1 cellular context compared by ENCODE assay signal in genomic region chr3:33439421-33440327, GRCh38.
TF ChIP-seq lines count a peak whose summit lies in the region.

No MANE protein-coding gene starts in this region.

TF ChIP-seq in HepG2, 621 proteins besides CTCF, POLR2A, EP300 and RAD21 (continued from another document and continues in another):
- TF ChIP-seq PBX2 (CRISPR knock-in tag; IDR thresholded peaks at IDR 0.05) (no peak), SMAD3 (CRISPR knock-in tag; IDR thresholded peaks at IDR 0.05) (no peak), ISX (CRISPR knock-in tag; conservative IDR thresholded peaks at IDR 0.05) (no peak), ZEB1 (IDR thresholded peaks at IDR 0.05; ENCODE audit: insufficient replicate concordance, low read depth) (no peak), CAMTA2 (CRISPR knock-in tag; IDR thresholded peaks at IDR 0.05; ENCODE audit: borderline replicate concordance) (no peak), FOXC1 (CRISPR knock-in tag; IDR thresholded peaks at IDR 0.05; ENCODE audit: borderline replicate concordance) (0 out of 2 replicates have a peak, but pooled peaks have one; percentile 23), CREM (IDR thresholded peaks at IDR 0.05) (no peak), CREM (CRISPR knock-in tag; IDR thresholded peaks at IDR 0.05) (no peak), SIN3A (IDR thresholded peaks at IDR 0.05; ENCODE audit: borderline replicate concordance, low read depth, low read length) (no peak; the same call in 1 of the 2 replicates), SOX13 (IDR thresholded peaks at IDR 0.05) (no peak), SOX13 (CRISPR knock-in tag; conservative IDR thresholded peaks at IDR 0.05 in 1 of 2, IDR thresholded peaks at IDR 0.05 in 1 of 2) (no peak), PRDM15 (CRISPR knock-in tag; IDR thresholded peaks at IDR 0.05) (no peak), FLYWCH1 (CRISPR knock-in tag; IDR thresholded peaks at IDR 0.05) (no peak), ZBTB2 (CRISPR knock-in tag; IDR thresholded peaks at IDR 0.05; ENCODE audit: low read depth) (no peak; the same call in none of the 2 replicates), ZSCAN5A (CRISPR knock-in tag; IDR thresholded peaks at IDR 0.05; ENCODE audit: borderline replicate concordance) (no peak), SRF (IDR thresholded peaks at IDR 0.05; ENCODE audit: low read depth, low read length) (no peak), ZNF543 (CRISPR knock-in tag; IDR thresholded peaks at IDR 0.05) (peak; percentile 55; the same call in 1 of the 2 replicates), CENPBD1 (CRISPR knock-in tag; IDR thresholded peaks at IDR 0.05; ENCODE audit: borderline replicate concordance, low read depth) (no peak), ZNF720 (CRISPR knock-in tag; IDR thresholded peaks at IDR 0.05) (no peak), ZNF225 (CRISPR knock-in tag; IDR thresholded peaks at IDR 0.05) (0 out of 2 replicates have a peak, but pooled peaks have one; percentile 45), CENPX (CRISPR knock-in tag; IDR thresholded peaks at IDR 0.05) (no peak), TMF1 (CRISPR knock-in tag; IDR thresholded peaks at IDR 0.05; ENCODE audit: low read depth) (no peak), ZNF740 (CRISPR knock-in tag; IDR thresholded peaks at IDR 0.05) (no peak), ZFYVE20 (CRISPR knock-in tag; IDR thresholded peaks at IDR 0.05; ENCODE audit: borderline replicate concordance, low read depth) (no peak), DPF2 (CRISPR knock-in tag; IDR thresholded peaks at IDR 0.05; ENCODE audit: borderline replicate concordance, low read depth) (no peak), ZNF430 (CRISPR knock-in tag; IDR thresholded peaks at IDR 0.05) (0 out of 2 replicates have a peak, but pooled peaks have one; percentile 64), HIVEP1 (CRISPR knock-in tag; IDR thresholded peaks at IDR 0.05) (no peak), ARID3A (IDR thresholded peaks at IDR 0.05; ENCODE audit: low read depth, low read length) (no peak), HNF4G (IDR thresholded peaks at IDR 0.05; ENCODE audit: borderline replicate concordance, low read depth, low read length) (no peak), HNF4G (CRISPR knock-in tag; IDR thresholded peaks at IDR 0.05; ENCODE audit: borderline replicate concordance, low read depth) (no peak), ZMYM2 (CRISPR knock-in tag; IDR thresholded peaks at IDR 0.05) (no peak), ZNF839 (CRISPR knock-in tag; IDR thresholded peaks at IDR 0.05; ENCODE audit: borderline replicate concordance) (no peak), PITX1 (CRISPR knock-in tag; IDR thresholded peaks at IDR 0.05) (peak; percentile 36; the same call in 1 of the 2 replicates), HOXD1 (CRISPR knock-in tag; IDR thresholded peaks at IDR 0.05) (no peak), ZNF296 (CRISPR knock-in tag; conservative IDR thresholded peaks at IDR 0.05) (no peak), IRX3 (CRISPR knock-in tag; IDR thresholded peaks at IDR 0.05; ENCODE audit: borderline replicate concordance, low read depth) (no peak), ARNT (IDR thresholded peaks at IDR 0.05) (no peak), RXRB (CRISPR knock-in tag; IDR thresholded peaks at IDR 0.05; ENCODE audit: borderline replicate concordance) (no peak), ZBTB39 (CRISPR knock-in tag; IDR thresholded peaks at IDR 0.05) (no peak; the same call in 1 of the 2 replicates), AKNA (CRISPR knock-in tag; IDR thresholded peaks at IDR 0.05; ENCODE audit: borderline replicate concordance) (no peak), ZNF556 (CRISPR knock-in tag; IDR thresholded peaks at IDR 0.05; ENCODE audit: borderline replicate concordance) (no peak), ZNF33B (CRISPR knock-in tag; IDR thresholded peaks at IDR 0.05) (no peak; the same call in 1 of the 2 replicates), BRF2 (CRISPR knock-in tag; IDR thresholded peaks at IDR 0.05) (0 out of 2 replicates have a peak, but pooled peaks have one; percentile 18), SP2 (CRISPR knock-in tag; IDR thresholded peaks at IDR 0.05) (no peak; the same call in 1 of the 2 replicates), PCBP2 (optimal IDR thresholded peaks at IDR 0.05; ENCODE audit: low read depth, low read length, poor library complexity, severe bottlenecking) (no peak)
